Comparison of ENCODE assay signal across 8 cellular contexts in genomic region chr12:94676011-94676709, GRCh38. TPM values are rescaled to one million over a fixed set of nuclear protein-coding genes. Genes with fewer than 3 reads are reported as not detected.
DNase-seq lines count a peak whose midpoint lies in the region; ATAC-seq, FAIRE-seq and TF ChIP-seq lines count a peak whose summit lies in the region.

No MANE protein-coding gene starts in this region.

- no peak overlapping the region for H3K23ac ChIP-seq in trophoblast cell (ENCODE audit: low read length)

- TF ChIP-seq CTCF in liver (IDR thresholded peaks at IDR 0.05; ENCODE audit: low read depth, low read length, missing input control) (no peak), HepG2 (CRISPR knock-in tag; IDR thresholded peaks at IDR 0.05) (no peak), ascending aorta (IDR thresholded peaks at IDR 0.05) (no peak), WERI-Rb-1 (IDR thresholded peaks at IDR 0.05; ENCODE audit: low read depth, low read length) (no peak)

- H3K79me2 ChIP-seq in HepG2 (ENCODE audit: insufficient read depth, low read length) (no peaks in the 10 kb centered on the region), trophoblast cell (ENCODE audit: control insufficient read depth, insufficient read depth, low read length, poor library complexity) (no peaks in the 10 kb centered on the region)

- H3K4me3 ChIP-seq in liver (ENCODE audit: low read depth in 1 of 3, low read length in 3 of 3): no peak overlapping the region
- no peak overlapping the region for H3K4me3 ChIP-seq in HepG2 (replicated peaks in 1 of 3; ENCODE audit: insufficient read depth in 1 of 3, low read depth in 2 of 3, low read length in 3 of 3)
- no peak overlapping the region for H3K4me3 ChIP-seq in ascending aorta
- H3K4me3 ChIP-seq in trophoblast cell (ENCODE audit: low read depth, low read length): no peak overlapping the region
- no peak overlapping the region for H3K4me3 ChIP-seq in WERI-Rb-1 (ENCODE audit: low read depth, low read length)

- H4K8ac ChIP-seq in trophoblast cell (ENCODE audit: low read depth, low read length): no peak overlapping the region

- H3K27ac ChIP-seq in liver (ENCODE audit: low read depth in 1 of 2, low read length in 2 of 2) (peak overlapping the region; percentile 3 to 66), HepG2 (ENCODE audit: extremely low read length, insufficient read depth, low read length) (no peak overlapping the region), ascending aorta (peak overlapping the region; percentile 9 to 20), trophoblast cell (ENCODE audit: low read depth, low read length) (no peak overlapping the region), WERI-Rb-1 (no peak overlapping the region)

- H2BK120ac ChIP-seq in trophoblast cell (ENCODE audit: insufficient read depth, low read length, poor library complexity): no peak overlapping the region

- no peak overlapping the region for H3K14ac ChIP-seq in trophoblast cell (ENCODE audit: low read length)

- BruUV-seq in HepG2 (replicated peaks; lab: Mats Ljungman, UMichigan): no TSS peak

- H4K20me1 ChIP-seq in HepG2 (ENCODE audit: insufficient read depth, low read length): no peaks in the 10 kb centered on the region

- H3K4me2 ChIP-seq in HepG2 (ENCODE audit: low read depth, low read length) (no peak overlapping the region), trophoblast cell (ENCODE audit: low read length) (no peak overlapping the region)

- H2BK12ac ChIP-seq in trophoblast cell (ENCODE audit: low read length): no peak overlapping the region

- no peak overlapping the region for H4K12ac ChIP-seq in trophoblast cell (ENCODE audit: low read depth, low read length)

- H3K27me3 ChIP-seq in liver (ENCODE audit: control insufficient read depth in 4 of 4, insufficient read depth in 4 of 4, low read length in 3 of 4) (no peaks in the 10 kb centered on the region), HepG2 (ENCODE audit: control insufficient read depth in 1 of 2, insufficient read depth in 2 of 2, low read length in 2 of 2) (peaks cover 0 to 2% of the 10 kb centered on the region in 2 experiments; a peak in 2 of 5 replicates), ascending aorta (no peaks in the 10 kb centered on the region), trophoblast cell (ENCODE audit: insufficient read depth, low read length) (no peaks in the 10 kb centered on the region), WERI-Rb-1 (ENCODE audit: insufficient read depth, low read depth, severe bottlenecking) (no peaks in the 10 kb centered on the region)

- H3K36me3 ChIP-seq in liver (ENCODE audit: control insufficient read depth in 4 of 4, insufficient read depth in 3 of 4, low read depth in 1 of 4, low read length in 3 of 4): no peaks in the 10 kb centered on the region
- no peaks in the 10 kb centered on the region for H3K36me3 ChIP-seq in HepG2 (replicated peaks in 1 of 2; ENCODE audit: control insufficient read depth in 1 of 2, insufficient read depth in 2 of 2, low read length in 2 of 2)
- H3K36me3 ChIP-seq in ascending aorta: no peaks in the 10 kb centered on the region
- no peaks in the 10 kb centered on the region for H3K36me3 ChIP-seq in trophoblast cell (ENCODE audit: control insufficient read depth in 1 of 2, insufficient read depth in 2 of 2, low read length in 2 of 2)
- H3K36me3 ChIP-seq in WERI-Rb-1: no peaks in the 10 kb centered on the region

- no peak for FAIRE-seq in HepG2 (lab: Jason Lieb, UNC)

- H3K18ac ChIP-seq in trophoblast cell (ENCODE audit: low read length): peak overlapping the region; percentile 11

- H2AK5ac ChIP-seq in trophoblast cell (ENCODE audit: low read length): no peak overlapping the region

- H2BK5ac ChIP-seq in trophoblast cell (ENCODE audit: low read depth, low read length, poor library complexity): no peak overlapping the region

- TF ChIP-seq POLR2A in HepG2 (IDR thresholded peaks at IDR 0.05; ENCODE audit: insufficient read depth in 1 of 2, low read depth in 2 of 2, low read length in 2 of 2): no peak

- no peak for DNase-seq in HepG2 (ENCODE audit: low spot score)
- DNase-seq in ascending aorta (ENCODE audit: low spot score in 2 of 2): peak; percentile 28 to 77
- DNase-seq in trophoblast cell: peak in 1 of 2 donors; percentile 31
- DNase-seq in WERI-Rb-1: no peak
- no peak for DNase-seq in NCI-H748 treated with DMSO at 0.1 percent for 48 hours (lab: John Stamatoyannopoulos, UW)
- DNase-seq in NCI-H1092 (lab: John Stamatoyannopoulos, UW): no peak

- H3K79me1 ChIP-seq in trophoblast cell (ENCODE audit: low read length): peaks cover 3% of the 10 kb centered on the region

- POLR2A ChIA-PET in HepG2 (lab: Yijun Ruan, JAX): no interaction called here

- intact Hi-C loops in HepG2 (cut with micrococcal nuclease; ENCODE audit: unreplicated experiment): no loop called here
- intact Hi-C loops in ascending aorta (cut with DNase I): no loop called here

- in situ Hi-C loops in HepG2 (cut with HindIII; ENCODE audit: extremely low pct_ligation_motif_present, low pct_unique_long_range_greater_than_20kb): no loop called here

- H2AFZ ChIP-seq in HepG2 (ENCODE audit: low read length) (no peak overlapping the region), trophoblast cell (ENCODE audit: insufficient read depth, low read length, poor library complexity) (no peak overlapping the region)

- no peaks in the 10 kb centered on the region for H3K9me3 ChIP-seq in liver (ENCODE audit: control insufficient read depth in 4 of 4, low read length in 3 of 4)
- no peaks in the 10 kb centered on the region for H3K9me3 ChIP-seq in HepG2 (ENCODE audit: low read length)
- H3K9me3 ChIP-seq in ascending aorta: no peaks in the 10 kb centered on the region
- H3K9me3 ChIP-seq in trophoblast cell (ENCODE audit: insufficient read depth, low read depth, low read length): no peaks in the 10 kb centered on the region
- H3K9me3 ChIP-seq in WERI-Rb-1 (ENCODE audit: severe bottlenecking): no peaks in the 10 kb centered on the region

- WGBS in liver: 68% methylated on average over 10 of the region's 10 CpGs
- WGBS in HepG2 (ENCODE audit: low lambda C conversion rate): 47% methylated on average over 10 of the region's 10 CpGs
- WGBS in trophoblast cell (ENCODE audit: extremely low coverage, insufficient coverage, insufficient read length): no CpG with 5 or more reads among the region's 10 CpGs

- H3K4me1 ChIP-seq in liver (ENCODE audit: control insufficient read depth in 4 of 4, insufficient read depth in 4 of 4, low read length in 3 of 4): peaks cover 0 to 4% (median 1%) of the 10 kb centered on the region in 4 donors
- no peaks in the 10 kb centered on the region for H3K4me1 ChIP-seq in HepG2 (ENCODE audit: insufficient read depth, low read length)
- H3K4me1 ChIP-seq in ascending aorta: peaks cover 0 to 11% of the 10 kb centered on the region in 2 donors
- peaks cover 4 to 16% of the 10 kb centered on the region in 2 experiments for H3K4me1 ChIP-seq in trophoblast cell (ENCODE audit: control insufficient read depth in 1 of 2, insufficient read depth in 2 of 2, low read length in 2 of 2)

- TF ChIP-seq EP300 in HepG2 (IDR thresholded peaks at IDR 0.05; ENCODE audit: low read depth in 2 of 2, low read length in 2 of 2) (no peak), HepG2 (CRISPR knock-in tag; IDR thresholded peaks at IDR 0.05; ENCODE audit: borderline replicate concordance) (no peak)

- ATAC-seq in HepG2 (no peak), HG03432 (IDR thresholded peaks at IDR 0.05; ENCODE audit: unreplicated experiment) (peak; percentile 84)

- H3K4ac ChIP-seq in trophoblast cell (ENCODE audit: low read depth, low read length): no peak overlapping the region

- CTCF ChIA-PET in HepG2 (lab: Yijun Ruan, JAX; ENCODE audit: low intra/inter-chr PET ratio, low total read pairs): no interaction called here

- no peak for TF ChIP-seq RAD21 in liver (IDR thresholded peaks at IDR 0.05)
- no peak for TF ChIP-seq RAD21 in HepG2 (CRISPR knock-in tag; IDR thresholded peaks at IDR 0.05)

- no peak overlapping the region for H3K9ac ChIP-seq in liver (ENCODE audit: low read depth in 1 of 2, low read length in 2 of 2)
- H3K9ac ChIP-seq in HepG2 (ENCODE audit: insufficient read depth, low read depth, low read length): no peak overlapping the region
- H3K9ac ChIP-seq in trophoblast cell (ENCODE audit: low read length): no peak overlapping the region

- H4K91ac ChIP-seq in trophoblast cell (ENCODE audit: low read depth, low read length): no peak overlapping the region

TF ChIP-seq in liver, 16 proteins besides CTCF, POLR2A, EP300 and RAD21:
- TF ChIP-seq GABPA (IDR thresholded peaks at IDR 0.05 in 1 of 2, conservative IDR thresholded peaks at IDR 0.05 in 1 of 2) (peak; percentile 43 to 46), JUND (IDR thresholded peaks at IDR 0.05) (no peak), YY1 (IDR thresholded peaks at IDR 0.05) (peak; percentile 35)

TF ChIP-seq in HepG2, 621 proteins besides CTCF, POLR2A, EP300 and RAD21 (continues in another document):
- TF ChIP-seq ZNF678 (CRISPR knock-in tag; IDR thresholded peaks at IDR 0.05) (no peak), NFIC (IDR thresholded peaks at IDR 0.05; ENCODE audit: low read length) (no peak), SMARCC2 (IDR thresholded peaks at IDR 0.05) (no peak)

RNA-seq across cellular contexts. Expression of gene TMCC3, which starts 25.8 kb away (rescaled TPM):
- total RNA-seq in liver: 1 to 10 TPM; 1.4 to 2.3 TPM
- 1 to 10 TPM in 1 of 2 donors, under 1 TPM in 1; 0.81 to 1.5 TPM for polyA plus RNA-seq in liver
- total RNA-seq in HepG2 (2016; rRNA removed; fragmentation: Illumina TruSeq; extraction: Trizol): not detected in 2 replicates
- total RNA-seq in HepG2 (2016; cell fraction: cytosol; rRNA removed; fragmentation: Illumina TruSeq; extraction: Trizol; ENCODE audit: low read depth): not detected in 2 replicates
- not detected in 2 replicates for total RNA-seq in HepG2 (2016; cell fraction: insoluble cytoplasmic fraction; rRNA removed; fragmentation: Illumina TruSeq; extraction: Trizol)
- total RNA-seq in HepG2 (2016; cell fraction: membrane; rRNA removed; fragmentation: Illumina TruSeq; extraction: Trizol): not detected in 2 replicates
- not detected in 2 replicates for total RNA-seq in HepG2 (2016; cell fraction: nucleus; rRNA removed; fragmentation: Illumina TruSeq; extraction: Trizol)
- polyA plus RNA-seq in HepG2 (2011; rRNA removed): not detected in 2 replicates
- polyA plus RNA-seq in HepG2 (2011; cell fraction: cytosol; rRNA removed): 0.01 TPM in 1 of 2 replicates, not detected in the other
- polyA plus RNA-seq in HepG2 (2011; cell fraction: nucleus; rRNA removed): not detected in 2 replicates
- not detected in 2 replicates for polyA plus RNA-seq in HepG2 (2012)
- not detected in 2 replicates for polyA plus RNA-seq in HepG2 (2016; cell fraction: cytosol; fragmentation: Illumina TruSeq; extraction: Trizol; ENCODE audit: low read depth)
- polyA plus RNA-seq in HepG2 (2016; cell fraction: insoluble cytoplasmic fraction; fragmentation: Illumina TruSeq; extraction: Trizol; ENCODE audit: low read depth): not detected in 2 replicates
- not detected in 2 replicates for polyA plus RNA-seq in HepG2 (2016; cell fraction: membrane; fragmentation: Illumina TruSeq; extraction: Trizol; ENCODE audit: low read depth)
- polyA plus RNA-seq in HepG2 (2016; cell fraction: nucleus; fragmentation: Illumina TruSeq; extraction: Trizol; ENCODE audit: insufficient read depth, low read depth): not detected in 2 replicates
- polyA minus RNA-seq in HepG2 (2011; rRNA and poly(A)+ RNA removed; ENCODE audit: low replicate concordance): 0.23 TPM in 1 of 2 replicates, not detected in the other
- polyA minus RNA-seq in HepG2 (2011; cell fraction: cytosol; rRNA and poly(A)+ RNA removed): not detected in 2 replicates
- not detected in 2 replicates for polyA minus RNA-seq in HepG2 (2011; cell fraction: nucleus; rRNA and poly(A)+ RNA removed)
- total RNA-seq in ascending aorta: 11.0 TPM
- 12.1 and 15.6 TPM in 2 replicates for polyA plus RNA-seq in trophoblast cell (2013)

Comparison
In these comparisons a context has a peak if more than half of its experiments do, and no peak if none do; other contexts are left out.
1. H3K27ac ChIP-seq: peak in liver (2 of 2) and ascending aorta (2 of 2); none in HepG2 (single experiment), trophoblast cell (single experiment) and WERI-Rb-1 (single experiment).
2. DNase-seq: peak in ascending aorta (2 of 2); none in HepG2 (single experiment), WERI-Rb-1 (single experiment), NCI-H748 treated with DMSO at 0.1 percent for 48 hours (single experiment) and NCI-H1092 (single experiment).